17 cellular contexts compared by ENCODE assay signal in the genomic region with DNA sequence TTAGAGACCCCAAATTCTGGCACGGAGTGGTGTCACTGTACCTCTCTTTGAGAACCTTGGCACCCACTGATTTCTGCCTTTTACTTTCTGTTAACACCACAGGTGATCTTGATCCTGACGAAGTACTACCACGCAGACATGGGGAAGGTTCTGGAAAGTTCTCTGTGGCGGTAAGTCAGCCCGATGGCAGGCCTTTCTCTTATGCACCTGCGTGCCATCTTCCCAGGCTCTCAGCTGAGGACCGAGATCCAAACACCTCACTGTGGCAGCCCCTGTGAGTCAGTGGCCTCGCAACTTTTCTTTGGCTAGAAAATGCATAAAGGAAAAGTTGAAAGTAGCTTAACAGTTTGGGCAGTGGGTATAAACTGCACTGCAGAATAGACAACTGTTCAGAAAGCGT. TPM values are rescaled to one million over a fixed set of nuclear protein-coding genes. Genes with fewer than 3 reads are reported as not detected.
"Had no signal": no experiment of that assay in that cellular context is flagged by ENCODE, and none has a peak within 500 bp of the region (broad histone marks: within the 10 kb centered on the region; RNA-seq: fewer than 3 reads in every experiment).

No MANE protein-coding gene starts in this region.

- H3K4me1 ChIP-seq: adrenal gland, gastrocnemius medialis had no signal

- H3K36me3 ChIP-seq: adrenal gland, gastrocnemius medialis, heart left ventricle, neutrophil, transverse colon had no signal

- DNase-seq: activated CD4-positive, alpha-beta T cell treated with anti-CD3 and anti-CD28 coated beads, Interleukin-2, amount 10 ng/mL, durations not matched to agents 7 days and 5 days; activated naive CD4-positive, alpha-beta T cell treated with anti-CD3 and anti-CD28 coated beads, Interleukin-2, amount 50 U/mL, for 16 hours; gastrocnemius medialis; left cardiac atrium; stimulated activated CD4-positive, alpha-beta T cell treated with anti-CD3 and anti-CD28 coated beads, Interleukin-4, amount 100 ng/mL, for 24 hours; stimulated activated naive CD4-positive, alpha-beta T cell; transverse colon had no signal

- H3K4me3 Mint-ChIP-seq: activated CD4-positive, alpha-beta T cell treated with anti-CD3 and anti-CD28 coated beads, Interleukin-2, amount 10 ng/mL, durations not matched to agents 7 days and 5 days; activated T-helper 17 cell treated with anti-CD3 and anti-CD28 coated beads, Interleukin-2, amount 50 U/mL, for 72 hours; central memory CD8-positive, alpha-beta T cell had no signal

- H3K9me3 Mint-ChIP-seq: activated CD4-positive, alpha-beta T cell treated with anti-CD3 and anti-CD28 coated beads, Interleukin-2, amount 10 ng/mL, durations not matched to agents 7 days and 5 days; activated T-helper 17 cell treated with anti-CD3 and anti-CD28 coated beads, Interleukin-2, amount 50 U/mL, for 72 hours had no signal

- H3K27ac ChIP-seq: adrenal gland, epithelial cell of prostate, gastrocnemius medialis, heart left ventricle, neutrophil, transverse colon had no signal

- H3K4me3 ChIP-seq: adrenal gland, gastrocnemius medialis, heart left ventricle, lung, skin epidermis, transverse colon had no signal

- H3K4me1 Mint-ChIP-seq: activated CD4-positive, alpha-beta T cell treated with anti-CD3 and anti-CD28 coated beads, Interleukin-2, amount 10 ng/mL, durations not matched to agents 7 days and 5 days; activated T-helper 17 cell treated with anti-CD3 and anti-CD28 coated beads, Interleukin-2, amount 50 U/mL, for 72 hours; central memory CD8-positive, alpha-beta T cell had no signal

- H3K27me3 ChIP-seq: transverse colon had no signal

- H3K27ac Mint-ChIP-seq: activated CD4-positive, alpha-beta T cell treated with anti-CD3 and anti-CD28 coated beads, Interleukin-2, amount 10 ng/mL, durations not matched to agents 7 days and 5 days; activated T-helper 17 cell treated with anti-CD3 and anti-CD28 coated beads, Interleukin-2, amount 50 U/mL, for 72 hours had no signal

- H3K9me3 ChIP-seq: adrenal gland, gastrocnemius medialis, heart left ventricle, neutrophil, transverse colon had no signal

RNA-seq across cellular contexts. Expression of gene PSAPL1, which starts 38.5 kb away (rescaled TPM):
- total RNA-seq: activated CD4-positive, alpha-beta T cell treated with anti-CD3 and anti-CD28 coated beads, Interleukin-2, amount 10 ng/mL, durations not matched to agents 7 days and 5 days; activated T-helper 17 cell treated with anti-CD3 and anti-CD28 coated beads, Interleukin-2, amount 50 U/mL, for 72 hours; adrenal gland; gastrocnemius medialis; left cardiac atrium; renal cortical epithelial cell; subcutaneous adipose tissue; transverse colon had no signal
